8 cellular contexts compared by ENCODE assay signal in the genomic region with DNA sequence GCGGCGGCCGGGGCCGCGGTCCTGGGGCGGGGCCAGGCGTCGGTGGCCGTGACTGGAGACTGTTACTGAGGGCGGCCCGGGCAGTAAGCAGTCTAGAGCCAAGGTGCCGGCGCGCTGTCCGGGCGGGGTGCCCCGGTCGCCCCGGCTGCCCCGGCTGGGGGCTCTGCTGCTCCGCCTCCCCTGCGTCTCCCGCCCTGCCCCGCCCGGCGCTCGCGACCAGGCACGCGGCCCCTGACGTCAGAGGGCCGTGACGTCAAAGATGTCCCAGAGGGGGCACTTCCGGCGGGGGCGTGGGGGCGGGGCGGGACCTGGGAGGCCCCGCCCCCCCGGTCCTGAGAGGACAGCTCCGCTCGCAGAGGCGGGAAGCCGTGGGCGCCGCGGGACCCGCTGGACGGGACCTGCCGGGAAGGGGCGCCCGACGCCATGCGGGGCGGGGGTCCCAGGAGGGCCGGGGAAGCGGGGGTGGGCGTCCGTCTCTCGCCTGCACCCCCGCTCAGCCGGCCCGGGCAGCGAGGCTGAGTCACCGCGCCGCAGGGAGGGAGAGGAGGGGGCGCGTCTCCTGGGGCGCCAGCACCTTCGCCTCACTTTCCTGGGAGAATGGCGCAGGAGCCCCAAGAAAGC. TPM values are rescaled to one million over a fixed set of nuclear protein-coding genes. Genes with fewer than 3 reads are reported as not detected.
DNase-seq lines count a peak whose midpoint lies in the region; ATAC-seq and TF ChIP-seq lines count a peak whose summit lies in the region.
"Had no signal": no experiment of that assay in that cellular context is flagged by ENCODE, and none has a peak within 500 bp of the region (broad histone marks: within the 10 kb centered on the region; RNA-seq: fewer than 3 reads in every experiment).

No MANE protein-coding gene starts in this region.

- no peaks in the 10 kb centered on the region for H3K36me3 Mint-ChIP-seq in progenitor cell of endocrine pancreas (ENCODE audit: insufficient read depth)

- peaks cover 36% of the 10 kb centered on the region for H3K27me3 Mint-ChIP-seq in progenitor cell of endocrine pancreas

- H3K4me3 ChIP-seq in heart right ventricle: peak overlapping the region; percentile 38 to 88 (median 58)

- no peaks in the 10 kb centered on the region for H3K9me3 ChIP-seq in heart right ventricle

- WGBS in heart right ventricle, 2 donors: 0 to 1% methylated on average over 39 to 71 of the region's 72 CpGs

- H3K4me3 Mint-ChIP-seq in progenitor cell of endocrine pancreas (ENCODE audit: low read depth): no peak overlapping the region

- H3K27ac ChIP-seq in heart right ventricle: peak overlapping the region in 7 of 10 donors; percentile 25 to 61 (median 31)

- peaks cover 0 to 62% (median 10%) of the 10 kb centered on the region in 7 donors for H3K27me3 ChIP-seq in heart right ventricle

- DNase-seq in RPMI8226 (peak; percentile 62), heart right ventricle (peak in 1 of 2 donors; percentile 72), progenitor cell of endocrine pancreas (ENCODE audit: low spot score, unreplicated experiment) (peak; percentile 53)
- peak; percentile 77 for DNase-seq in activated naive CD4-positive, alpha-beta T cell treated with anti-CD3 and anti-CD28 coated beads, Interleukin-2, amount 50 U/mL, for 16 hours

- H3K4me1 Mint-ChIP-seq in progenitor cell of endocrine pancreas (ENCODE audit: low read depth): peaks cover 11% of the 10 kb centered on the region

- peaks cover 18 to 54% (median 45%) of the 10 kb centered on the region in 9 donors for H3K4me1 ChIP-seq in heart right ventricle

- TF ChIP-seq CTCF in heart right ventricle (IDR thresholded peaks at IDR 0.05) (no peak), progenitor cell of endocrine pancreas (IDR thresholded peaks at IDR 0.05; ENCODE audit: unreplicated experiment) (no peak)

- intact Hi-C loops in heart right ventricle (cut with DNase I): loop anchor here in 5 of 10 donors (5.0 to 10.0 kb wide), 4 partner anchors 124 to 344 kb away; no protein-coding TSS in a partner anchor

- H3K36me3 ChIP-seq in heart right ventricle: no peaks in the 10 kb centered on the region

- H3K9me3 Mint-ChIP-seq in progenitor cell of endocrine pancreas (ENCODE audit: low read depth): no peaks in the 10 kb centered on the region

- no peak overlapping the region for H3K27ac Mint-ChIP-seq in progenitor cell of endocrine pancreas

- ATAC-seq in GM18498 (IDR thresholded peaks at IDR 0.05; ENCODE audit: unreplicated experiment) (peak; percentile 19), HG03196 (IDR thresholded peaks at IDR 0.05; ENCODE audit: unreplicated experiment) (peak; percentile 8), heart right ventricle (peak; percentile 37 to 61 (median 42)), GM21515 (IDR thresholded peaks at IDR 0.05; ENCODE audit: unreplicated experiment) (no peak)

RNA-seq across cellular contexts. Expression of a gene that starts 4.5 kb away (rescaled TPM):
- total RNA-seq in heart right ventricle: 10 to 100 TPM in 7 of 10 donors, 1 to 10 TPM in 3; 3.5 to 37.5 (median 12.1) TPM
- polyA plus RNA-seq in heart right ventricle: 10 to 100 TPM in 1 of 2 donors, 1 to 10 TPM in 1; 8.3 to 14.3 TPM
- 0.69 and 0.86 TPM in 2 replicates for total RNA-seq in progenitor cell of endocrine pancreas

RNA-seq across cellular contexts. Expression of a gene that starts 8.5 kb away (rescaled TPM):
- total RNA-seq in heart right ventricle: 10 to 100 TPM; 15.3 to 25.4 (median 17.6) TPM
- 10 to 100 TPM; 43.3 to 47.5 TPM for polyA plus RNA-seq in heart right ventricle
- 21.9 and 25.4 TPM in 2 replicates for total RNA-seq in progenitor cell of endocrine pancreas

RNA-seq across cellular contexts. Expression of a gene that starts 20.4 kb away (rescaled TPM):
- total RNA-seq in heart right ventricle (10 to 100 TPM; 22.8 to 40.0 (median 25.9) TPM), progenitor cell of endocrine pancreas (39.1 and 44.0 TPM in 2 replicates)
- 10 to 100 TPM; 19.0 to 28.9 TPM for polyA plus RNA-seq in heart right ventricle

RNA-seq across cellular contexts. Expression of a gene that starts 25.2 kb away (rescaled TPM):
- total RNA-seq in heart right ventricle: 1 to 10 TPM in 9 of 10 donors, under 1 TPM in 1; 0.81 to 6.3 (median 2.5) TPM
- 1 to 10 TPM; 3.0 to 3.1 TPM for polyA plus RNA-seq in heart right ventricle
- total RNA-seq in progenitor cell of endocrine pancreas: 11.1 and 12.4 TPM in 2 replicates
- total RNA-seq: glomerular endothelial cell had no signal
